In genomic region chr18:29841631-29842030, GRCh38 we compare ENCODE assay signal across 24 cellular contexts.
DNase-seq lines count a peak whose midpoint lies in the region; ATAC-seq and TF ChIP-seq lines count a peak whose summit lies in the region.
"Had no signal": no experiment of that assay in that cellular context is flagged by ENCODE, and none has a peak within 500 bp of the region (broad histone marks: within the 10 kb centered on the region; RNA-seq: fewer than 3 reads in every experiment).

No MANE protein-coding gene starts in this region.

- H3K36me3 ChIP-seq in breast epithelium = no peaks in the 10 kb centered on the region
- H3K36me3 ChIP-seq in RWPE2 (ENCODE audit: low read depth) = no peaks in the 10 kb centered on the region
- H3K36me3 ChIP-seq: BLaER1 had no signal

- H3K4me3 Mint-ChIP-seq in MCF 10A (ENCODE audit: unreplicated experiment) (no peak overlapping the region), T-cell (no peak overlapping the region)
- H3K4me3 Mint-ChIP-seq: CD14-positive monocyte; CD4-positive, alpha-beta memory T cell; HFFc6; IgD-negative memory B cell had no signal

- H3K4me3 ChIP-seq in breast epithelium (no peak overlapping the region), RWPE2 (ENCODE audit: severe bottlenecking) (no peak overlapping the region)
- H3K4me3 ChIP-seq: A549, BLaER1, GM12878 had no signal

- H3K4me1 Mint-ChIP-seq in MCF 10A (ENCODE audit: insufficient read depth, unreplicated experiment) (peaks cover 11% of the 10 kb centered on the region), T-cell (no peaks in the 10 kb centered on the region)
- H3K4me1 Mint-ChIP-seq: CD14-positive monocyte had no signal

- intact Hi-C loops in MCF 10A (cut with micrococcal nuclease) (loop anchor here (10.0 kb wide), 1 partner anchor 337 kb away; no protein-coding TSS in a partner anchor), breast epithelium (cut with DNase I; ENCODE audit: low total_unique reads) (no loop called here)

- peak; percentile 58 for DNase-seq in MCF 10A (ENCODE audit: unreplicated experiment)
- no peak for DNase-seq in breast epithelium (ENCODE audit: low spot score in 2 of 2)
- no peak for DNase-seq in RWPE2 (ENCODE audit: low spot score)
- peak; percentile 12 for DNase-seq in epithelial cell of prostate (ENCODE audit: low read depth, low spot score)
- DNase-seq in activated T-cell treated with anti-CD3 and anti-CD28 coated beads, Interleukin-2, amount 50 U/mL, for 1 hour = no peak
- no peak for DNase-seq in NCI-H1694 (lab: John Stamatoyannopoulos, UW)
- no peak for DNase-seq in T-cell
- DNase-seq: Calu3; CD4-positive, alpha-beta memory T cell; DMS 273 treated with DMSO at 0.1 percent for 48 hours; DMS53; DND-41; EL; GOT3; H7; HFFc6 had no signal

- no peaks in the 10 kb centered on the region for H3K9me3 ChIP-seq in breast epithelium
- H3K9me3 ChIP-seq in RWPE2 (ENCODE audit: severe bottlenecking) = no peaks in the 10 kb centered on the region
- H3K9me3 ChIP-seq: A549 had no signal

- CTCF ChIA-PET in MCF 10A (lab: Yijun Ruan, JAX) (interaction anchor here (0.6 to 0.8 kb wide), 2 partner anchors 33 to 502 kb away, joined by 3 read pairs; no protein-coding TSS in a partner anchor), T-cell (lab: Charles Lee) (no interaction called here)

- ATAC-seq in RWPE2 (ENCODE audit: low read depth) = peak; percentile 30; the same call in 2 of the 3 replicates
- ATAC-seq in T-cell (replicated peaks in 1 of 4) = no peak
- ATAC-seq: A549, GM12878, HCT116, HepG2 had no signal

- H3K27ac Mint-ChIP-seq in MCF 10A (ENCODE audit: low read depth, unreplicated experiment) (peak overlapping the region; percentile 77), T-cell (no peak overlapping the region)
- H3K27ac Mint-ChIP-seq: CD14-positive monocyte, HFFc6, IgD-negative memory B cell had no signal

- POLR2A ChIA-PET in MCF 10A (lab: Yijun Ruan, JAX) = no interaction called here
- POLR2A ChIA-PET in T-cell (lab: Charles Lee) = no interaction called here

- H3K27me3 Mint-ChIP-seq in MCF 10A (ENCODE audit: insufficient read depth, unreplicated experiment) (no peaks in the 10 kb centered on the region), T-cell (no peaks in the 10 kb centered on the region)
- H3K27me3 Mint-ChIP-seq: CD4-positive, alpha-beta memory T cell; IgD-negative memory B cell had no signal

- H3K27ac ChIP-seq in breast epithelium (no peak overlapping the region), RWPE2 (ENCODE audit: poor library complexity, severe bottlenecking) (no peak overlapping the region), epithelial cell of prostate (peak overlapping the region; percentile 48)
- H3K27ac ChIP-seq: 22Rv1, A549, BLaER1 had no signal

- H3K36me3 Mint-ChIP-seq in MCF 10A (ENCODE audit: insufficient read depth, unreplicated experiment) = peaks cover 4% of the 10 kb centered on the region
- H3K36me3 Mint-ChIP-seq in T-cell = no peaks in the 10 kb centered on the region
- H3K36me3 Mint-ChIP-seq: CD14-positive monocyte; CD4-positive, alpha-beta memory T cell; IgD-negative memory B cell had no signal

- H3K9me3 Mint-ChIP-seq in MCF 10A (ENCODE audit: unreplicated experiment) = no peaks in the 10 kb centered on the region
- peaks cover 8 to 31% (median 21%) of the 10 kb centered on the region in 3 donors for H3K9me3 Mint-ChIP-seq in T-cell

- TF ChIP-seq CTCF in MCF 10A (IDR thresholded peaks at IDR 0.05; ENCODE audit: unreplicated experiment) = no peak
- no peak for TF ChIP-seq CTCF in breast epithelium (IDR thresholded peaks at IDR 0.05)
- TF ChIP-seq CTCF in RWPE2 (IDR thresholded peaks at IDR 0.05; ENCODE audit: poor library complexity, severe bottlenecking) = no peak

- no peak for TF ChIP-seq POLR2A in breast epithelium (IDR thresholded peaks at IDR 0.05)

- no TSS peak for BruUV-seq in MCF 10A (replicated peaks; lab: Mats Ljungman, UMichigan)

- H3K4me1 ChIP-seq in breast epithelium (no peaks in the 10 kb centered on the region), RWPE2 (ENCODE audit: insufficient read depth, poor library complexity, severe bottlenecking) (peaks cover 17% of the 10 kb centered on the region)
- H3K4me1 ChIP-seq: A549, BLaER1 had no signal

- H3K27me3 ChIP-seq in breast epithelium (no peaks in the 10 kb centered on the region), RWPE2 (ENCODE audit: insufficient read depth, poor library complexity, severe bottlenecking) (no peaks in the 10 kb centered on the region)
- H3K27me3 ChIP-seq: BLaER1 had no signal

Comparison
In these comparisons a context has a peak if more than half of its experiments do, and no peak if none do; other contexts are left out.
1. DNase-seq: peak in MCF 10A (single experiment) and epithelial cell of prostate (single experiment); none in breast epithelium (0 of 2), RWPE2 (single experiment), activated T-cell treated with anti-CD3 and anti-CD28 coated beads, Interleukin-2, amount 50 U/mL, for 1 hour (single experiment), NCI-H1694 (single experiment) and T-cell (0 of 34).